In the genomic region with DNA sequence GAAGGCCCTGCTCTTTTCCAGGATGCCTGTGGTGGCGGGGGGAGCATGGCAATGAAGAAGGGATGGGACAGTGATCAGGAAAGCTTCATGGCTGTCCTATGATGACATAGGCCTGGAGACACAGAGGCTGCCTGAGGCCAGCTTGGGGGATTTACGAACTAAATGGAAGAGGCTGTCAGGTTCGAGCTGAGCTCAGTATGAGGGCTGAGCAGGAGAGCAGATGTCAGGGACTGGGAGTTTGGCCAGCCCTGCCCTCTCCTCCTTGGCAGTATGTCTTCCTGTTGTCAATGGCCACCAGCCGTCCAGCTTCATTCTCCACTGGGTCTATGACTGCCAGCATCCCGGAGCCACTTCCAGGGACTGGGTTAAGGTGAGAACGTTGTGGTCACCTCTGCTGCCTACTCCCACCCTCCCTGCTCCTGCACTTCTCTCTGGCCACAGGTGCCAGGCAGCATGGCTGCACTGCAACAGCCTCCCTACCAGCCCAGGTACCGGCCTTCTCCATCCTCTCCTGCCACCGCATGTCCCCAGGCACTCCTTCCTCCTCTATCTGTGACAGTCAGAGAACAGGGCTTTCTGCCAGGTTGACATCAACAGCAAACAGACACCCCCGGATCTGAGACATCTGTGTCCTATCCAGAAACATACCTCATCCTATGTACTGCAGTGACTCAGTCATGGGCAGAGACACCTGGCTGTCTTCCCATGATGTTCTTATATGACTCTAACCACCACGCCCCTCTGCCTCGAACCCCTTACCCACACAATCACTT, we compare ENCODE assay signal across 1 cellular context.
TF ChIP-seq lines count a peak whose summit lies in the region.

No MANE protein-coding gene starts in this region.

TF ChIP-seq in H1, 55 proteins besides CTCF, POLR2A, EP300 and RAD21:
- TF ChIP-seq SIRT6 (IDR thresholded peaks at IDR 0.05; ENCODE audit: low read length) (no peak), TAF1 (IDR thresholded peaks at IDR 0.05; ENCODE audit: low read depth, low read length) (no peak), SRF (IDR thresholded peaks at IDR 0.05; ENCODE audit: low read depth, low read length) (no peak), GABPA (IDR thresholded peaks at IDR 0.05; ENCODE audit: borderline replicate concordance, insufficient read depth, low read length) (no peak), RXRA (IDR thresholded peaks at IDR 0.05; ENCODE audit: insufficient read depth, low read depth, low read length) (no peak), SUZ12 (IDR thresholded peaks at IDR 0.05; ENCODE audit: low read length) (no peak), NANOG (IDR thresholded peaks at IDR 0.05; ENCODE audit: insufficient read depth, low read depth, low read length, poor library complexity, severe bottlenecking) (no peak), RFX5 (IDR thresholded peaks at IDR 0.05; ENCODE audit: borderline replicate concordance, low read depth, low read length) (no peak), CEBPB (IDR thresholded peaks at IDR 0.05; ENCODE audit: low read depth, low read length) (no peak), KDM4A (IDR thresholded peaks at IDR 0.05; ENCODE audit: low read depth, low read length, severe bottlenecking) (no peak), ATF3 (IDR thresholded peaks at IDR 0.05; ENCODE audit: insufficient read depth, low read depth, low read length) (no peak), KDM1A (IDR thresholded peaks at IDR 0.05; ENCODE audit: borderline replicate concordance, low read length) (no peak), KDM5A (IDR thresholded peaks at IDR 0.05; ENCODE audit: low read length) (no peak), PHF8 (conservative IDR thresholded peaks at IDR 0.05; ENCODE audit: low read depth, low read length) (no peak)
- TF ChIP-seq, protein P1, sequence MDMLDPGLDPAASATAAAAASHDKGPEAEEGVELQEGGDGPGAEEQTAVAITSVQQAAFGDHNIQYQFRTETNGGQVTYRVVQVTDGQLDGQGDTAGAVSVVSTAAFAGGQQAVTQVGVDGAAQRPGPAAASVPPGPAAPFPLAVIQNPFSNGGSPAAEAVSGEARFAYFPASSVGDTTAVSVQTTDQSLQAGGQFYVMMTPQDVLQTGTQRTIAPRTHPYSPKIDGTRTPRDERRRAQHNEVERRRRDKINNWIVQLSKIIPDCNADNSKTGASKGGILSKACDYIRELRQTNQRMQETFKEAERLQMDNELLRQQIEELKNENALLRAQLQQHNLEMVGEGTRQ (IDR thresholded peaks at IDR 0.05; ENCODE audit: low read length) = no peak
